In genomic region chr10:33900591-33900990, GRCh38 we compare ENCODE assay signal across 15 cellular contexts.
DNase-seq lines count a peak whose midpoint lies in the region; ATAC-seq and TF ChIP-seq lines count a peak whose summit lies in the region.
"Had no signal": no experiment of that assay in that cellular context is flagged by ENCODE, and none has a peak within 500 bp of the region (broad histone marks: within the 10 kb centered on the region; RNA-seq: fewer than 3 reads in every experiment).

No MANE protein-coding gene starts in this region.

- H3K4me3 Mint-ChIP-seq in activated CD4-positive, alpha-beta T cell treated with anti-CD3 and anti-CD28 coated beads, Interleukin-2, amount 10 ng/mL, durations not matched to agents 24 days and 14 days = no peak overlapping the region

- peaks cover 0 to 10% of the 10 kb centered on the region in 2 donors for H3K4me1 ChIP-seq in breast epithelium
- no peaks in the 10 kb centered on the region for H3K4me1 ChIP-seq in smooth muscle cell (ENCODE audit: low read depth)
- H3K4me1 ChIP-seq in Karpas-422 (ENCODE audit: low read length) = no peaks in the 10 kb centered on the region

- H3K36me3 ChIP-seq in breast epithelium = no peaks in the 10 kb centered on the region
- no peaks in the 10 kb centered on the region for H3K36me3 ChIP-seq in smooth muscle cell (ENCODE audit: low read depth)
- H3K36me3 ChIP-seq in Karpas-422 (ENCODE audit: insufficient read depth, low read length) = no peaks in the 10 kb centered on the region
- H3K36me3 ChIP-seq: adrenal gland had no signal

- H3K4me3 ChIP-seq in breast epithelium (no peak overlapping the region), smooth muscle cell (no peak overlapping the region), Karpas-422 (ENCODE audit: low read length) (no peak overlapping the region)
- H3K4me3 ChIP-seq: adrenal gland had no signal

- H3K79me2 ChIP-seq in smooth muscle cell (ENCODE audit: low read depth) (no peaks in the 10 kb centered on the region), Karpas-422 (ENCODE audit: low read length) (no peaks in the 10 kb centered on the region)

- peak overlapping the region; percentile 39 for H3K4me2 ChIP-seq in smooth muscle cell
- H3K4me2 ChIP-seq in Karpas-422 (ENCODE audit: low read depth, low read length, poor library complexity, severe bottlenecking) = no peak overlapping the region

- peak overlapping the region; percentile 38 to 71 for H3K27ac ChIP-seq in breast epithelium
- H3K27ac ChIP-seq in smooth muscle cell (ENCODE audit: low read depth) = peak overlapping the region; percentile 88
- H3K27ac ChIP-seq in Karpas-422 (ENCODE audit: low read length) = no peak overlapping the region

- H3K9me3 Mint-ChIP-seq in activated CD4-positive, alpha-beta T cell treated with anti-CD3 and anti-CD28 coated beads, Interleukin-2, amount 10 ng/mL, durations not matched to agents 24 days and 14 days = no peaks in the 10 kb centered on the region

- no peaks in the 10 kb centered on the region for H3K4me1 Mint-ChIP-seq in activated CD4-positive, alpha-beta T cell treated with anti-CD3 and anti-CD28 coated beads, Interleukin-2, amount 10 ng/mL, durations not matched to agents 24 days and 14 days

- H4K20me1 ChIP-seq in smooth muscle cell (ENCODE audit: low read depth) (no peaks in the 10 kb centered on the region), Karpas-422 (ENCODE audit: insufficient read depth, low read depth, low read length) (no peaks in the 10 kb centered on the region)

- no peaks in the 10 kb centered on the region for H3K36me3 Mint-ChIP-seq in activated CD4-positive, alpha-beta T cell treated with anti-CD3 and anti-CD28 coated beads, Interleukin-2, amount 10 ng/mL, durations not matched to agents 24 days and 14 days (ENCODE audit: low read depth)

- TF ChIP-seq POLR2A in breast epithelium (IDR thresholded peaks at IDR 0.05) = no peak

- no peak overlapping the region for H3K27ac Mint-ChIP-seq in activated CD4-positive, alpha-beta T cell treated with anti-CD3 and anti-CD28 coated beads, Interleukin-2, amount 10 ng/mL, durations not matched to agents 24 days and 14 days

- no peaks in the 10 kb centered on the region for H3F3A ChIP-seq in smooth muscle cell (ENCODE audit: low read depth)

- H3K9me3 ChIP-seq in breast epithelium (no peaks in the 10 kb centered on the region), smooth muscle cell (replicated peaks; ENCODE audit: low read depth) (no peaks in the 10 kb centered on the region), Karpas-422 (ENCODE audit: low read length) (peaks cover 7% of the 10 kb centered on the region; the same call in 1 of the 2 replicates)
- H3K9me3 ChIP-seq: adrenal gland had no signal

- H3K9ac ChIP-seq in smooth muscle cell (ENCODE audit: low read depth) (peak overlapping the region; percentile 2), Karpas-422 (ENCODE audit: low read length) (no peak overlapping the region)

- intact Hi-C loops in breast epithelium (cut with DNase I; ENCODE audit: low total_unique reads) (no loop called here), left ventricle myocardium superior (cut with micrococcal nuclease) (no loop called here)
- intact Hi-C loops in activated CD4-positive, alpha-beta T cell treated with anti-CD3 and anti-CD28 coated beads, Interleukin-2, amount 10 ng/mL, durations not matched to agents 24 days and 14 days (cut with micrococcal nuclease) = no loop called here

- WGBS in smooth muscle cell (ENCODE audit: low lambda C conversion rate) = 91% methylated on average over 2 of the region's 2 CpGs

- no peaks in the 10 kb centered on the region for H3K27me3 Mint-ChIP-seq in activated CD4-positive, alpha-beta T cell treated with anti-CD3 and anti-CD28 coated beads, Interleukin-2, amount 10 ng/mL, durations not matched to agents 24 days and 14 days

- H2AFZ ChIP-seq in smooth muscle cell (ENCODE audit: low read depth) = peak overlapping the region; percentile 1
- no peak overlapping the region for H2AFZ ChIP-seq in Karpas-422 (ENCODE audit: low read length)

- H3K27me3 ChIP-seq in breast epithelium (no peaks in the 10 kb centered on the region), smooth muscle cell (ENCODE audit: low read depth) (no peaks in the 10 kb centered on the region), Karpas-422 (ENCODE audit: low read length) (no peaks in the 10 kb centered on the region)
- H3K27me3 ChIP-seq: adrenal gland had no signal

- DNase-seq in LHCN-M2 (ENCODE audit: low read depth) (peak; percentile 49), breast epithelium (ENCODE audit: low spot score in 2 of 2) (no peak), left ventricle myocardium superior (no peak), smooth muscle cell (lab: John Stamatoyannopoulos, UW; ENCODE audit: unreplicated experiment) (no peak), GM19238 (ENCODE audit: insufficient read length, low spot score) (no peak), Karpas-422 (no peak)
- DNase-seq in activated CD4-positive, alpha-beta T cell treated with anti-CD3 and anti-CD28 coated beads, Interleukin-2, amount 10 ng/mL, durations not matched to agents 24 days and 14 days = no peak
- DNase-seq: activated CD4-positive, alpha-beta T cell treated with anti-CD3 and anti-CD28 coated beads for 1 hour; activated T-cell treated with anti-CD3 and anti-CD28 coated beads, Interleukin-2, amount 50 U/mL, for 1 hour; KG1; midbrain; NCI-H1930; substantia nigra had no signal

- peak; percentile 67 for ATAC-seq in left ventricle myocardium superior
- ATAC-seq in HG02970 (IDR thresholded peaks at IDR 0.05; ENCODE audit: low FRiP score, unreplicated experiment) = no peak

- H3K9me2 ChIP-seq in Karpas-422 (replicated peaks; ENCODE audit: insufficient read depth, low read length) = no peaks in the 10 kb centered on the region

- no peak for TF ChIP-seq CTCF in breast epithelium (IDR thresholded peaks at IDR 0.05)
- no peak for TF ChIP-seq CTCF in smooth muscle cell (IDR thresholded peaks at IDR 0.05; ENCODE audit: borderline replicate concordance, insufficient read depth, poor library complexity, severe bottlenecking)
